In genomic region chr6:161181136-161181535, GRCh38 we compare ENCODE assay signal across 26 cellular contexts.
"Had no signal": no experiment of that assay in that cellular context is flagged by ENCODE, and none has a peak within 500 bp of the region (broad histone marks: within the 10 kb centered on the region; RNA-seq: fewer than 3 reads in every experiment).

No MANE protein-coding gene starts in this region.

- H3K27me3 ChIP-seq: brain microvascular endothelial cell, esophagus squamous epithelium, ovary, stomach, suprapubic skin, tibial nerve, uterus had no signal

- H3K4me1 ChIP-seq: esophagus squamous epithelium, left ventricle myocardium inferior, prostate gland, stomach, suprapubic skin, tibial nerve, uterus had no signal

- DNase-seq: activated CD4-positive, alpha-beta T cell treated with anti-CD3 and anti-CD28 coated beads for 48 hours; activated CD4-positive, alpha-beta T cell treated with anti-CD3 and anti-CD28 coated beads, Interleukin-2, amount 50 U/mL, for 48 hours; activated CD8-positive, alpha-beta memory T cell treated with anti-CD3 and anti-CD28 coated beads, Interleukin-2, amount 50 U/mL, for 4 hours; activated gamma-delta T cell; activated naive CD4-positive, alpha-beta T cell treated with anti-CD3 and anti-CD28 coated beads, Interleukin-2, amount 10 ng/mL, durations not matched to agents 7 days and 5 days; activated naive CD8-positive, alpha-beta T cell treated with anti-CD3 and anti-CD28 coated beads, Interleukin-2, amount 10 ng/mL, durations not matched to agents 7 days and 5 days; activated T-cell treated with anti-CD3 and anti-CD28 coated beads, Interleukin-2, amount 50 U/mL, for 1 hour; amniotic stem cell; brain microvascular endothelial cell; esophagus squamous epithelium; foreskin melanocyte; left ventricle myocardium inferior; ovary; stimulated activated CD4-positive, alpha-beta T cell treated with anti-CD3 and anti-CD28 coated beads, Interleukin-15, amount 100 ng/mL, for 24 hours; stimulated activated CD4-positive, alpha-beta T cell treated with anti-CD3 and anti-CD28 coated beads, Interleukin-2, amount 100 ng/mL, for 24 hours; stimulated activated naive B cell treated with anti-CD40 and anti-IgM and Interleukin-4, amounts not matched to agents 10 μg/mL and 1 μg/mL and 100 μg/mL, for 72 hours; stomach; T-helper 9 cell; uterus; WERI-Rb-1 had no signal

- H3K27ac ChIP-seq: brain microvascular endothelial cell, epithelial cell of prostate, esophagus squamous epithelium, left ventricle myocardium inferior, ovary, prostate gland, stomach, suprapubic skin, tibial nerve, uterus, WERI-Rb-1 had no signal

- H3K36me3 ChIP-seq: brain microvascular endothelial cell, esophagus squamous epithelium, left ventricle myocardium inferior, ovary, prostate gland, suprapubic skin, uterus, WERI-Rb-1 had no signal

- H3K9me3 ChIP-seq: prostate gland, suprapubic skin, uterus had no signal

- ATAC-seq: activated CD4-positive, CD25-positive, alpha-beta regulatory T cell treated with anti-CD3 and anti-CD28 coated beads, Interleukin-2, amount 50 U/mL, for 24 hours; stimulated activated naive B cell treated with anti-CD40 and anti-IgM and Interleukin-4, amounts not matched to agents 10 μg/mL and 1 μg/mL and 100 μg/mL, for 72 hours had no signal

- H3K4me3 ChIP-seq: esophagus squamous epithelium, left ventricle myocardium inferior, lung, ovary, prostate gland, stomach, suprapubic skin, tibial nerve, uterus had no signal
